ENCODE assay signal across 8 cellular contexts in the genomic region with DNA sequence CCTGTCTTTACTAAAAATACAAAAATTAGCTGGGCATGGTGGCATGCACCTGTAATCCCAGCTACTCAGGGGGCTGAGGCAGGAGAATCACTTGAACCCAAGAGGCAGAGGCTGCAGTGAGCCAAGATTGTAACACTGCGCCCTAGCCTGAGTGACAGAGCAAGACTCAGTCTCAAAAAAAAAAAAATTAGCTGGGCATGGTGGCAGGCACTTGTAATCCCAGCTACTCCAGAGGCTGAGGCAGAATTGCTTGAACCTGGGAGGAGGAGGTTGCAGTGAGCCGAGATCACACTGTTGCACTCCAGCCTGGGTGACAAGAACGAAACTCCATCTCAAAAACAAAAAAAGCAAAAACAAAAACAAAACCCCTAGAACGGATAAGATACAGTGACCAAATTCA. TPM values are rescaled to one million over a fixed set of nuclear protein-coding genes. Genes with fewer than 3 reads are reported as not detected.
DNase-seq lines count a peak whose midpoint lies in the region; ATAC-seq and TF ChIP-seq lines count a peak whose summit lies in the region.
"Not testable (repeated sequence)": the region's sequence is repeated elsewhere in the genome, so short reads cannot be mapped to it uniquely, and the experiment has no call there.

No MANE protein-coding gene starts in this region.

- not testable (repeated sequence) for H4K20me1 ChIP-seq in OCI-LY1 (ENCODE audit: insufficient read depth, low read length)

- peak overlapping the region; percentile 21; the same call in 1 of the 2 replicates for H3K9ac ChIP-seq in OCI-LY1 (ENCODE audit: low read length)

- ATAC-seq in activated CD8-positive, alpha-beta memory T cell treated with anti-CD3 and anti-CD28 coated beads, Interleukin-2, amount 10 ng/mL, durations not matched to agents 7 days and 5 days; effector memory CD8-positive, alpha-beta T cell (replicated peaks): not testable (repeated sequence)

- POLR2A ChIA-PET in CD8-positive, alpha-beta memory T cell (lab: Charles Lee) = interaction anchor here (0.7 kb wide), 1 partner anchor 8 kb away, joined by 3 read pairs; no protein-coding TSS in a partner anchor
- POLR2A ChIA-PET in HEK293T (lab: Yijun Ruan, JAX) = interaction anchor here (1.1 kb wide), 1 partner anchor 23 kb away, joined by 3 read pairs; the partner anchor contains the start of gene SEC23IP

- peak overlapping the region; percentile 86 for H3K4me2 ChIP-seq in OCI-LY1 (ENCODE audit: low read length)

- H3K27me3 Mint-ChIP-seq in CD8-positive, alpha-beta memory T cell; activated CD8-positive, alpha-beta memory T cell treated with anti-CD3 and anti-CD28 coated beads, Interleukin-2, amount 10 ng/mL, durations not matched to agents 7 days and 5 days; activated naive CD8-positive, alpha-beta T cell treated with anti-CD3 and anti-CD28 coated beads for 36 hours; effector memory CD8-positive, alpha-beta T cell; nephron (ENCODE audit: low read depth); type B pancreatic cell: not testable (repeated sequence)

- not testable (repeated sequence) for H3K27ac ChIP-seq in CD8-positive, alpha-beta memory T cell (ENCODE audit: low read depth, low read length); OCI-LY1 (ENCODE audit: low read depth, low read length, poor library complexity, severe bottlenecking)

- H3K9me3 Mint-ChIP-seq in CD8-positive, alpha-beta memory T cell; activated CD8-positive, alpha-beta memory T cell treated with anti-CD3 and anti-CD28 coated beads, Interleukin-2, amount 10 ng/mL, durations not matched to agents 7 days and 5 days (ENCODE audit: low read depth); activated naive CD8-positive, alpha-beta T cell treated with anti-CD3 and anti-CD28 coated beads for 36 hours; effector memory CD8-positive, alpha-beta T cell; nephron; type B pancreatic cell: not testable (repeated sequence)

- not testable (repeated sequence) for H3K9me3 ChIP-seq in CD8-positive, alpha-beta memory T cell (ENCODE audit: low read length); OCI-LY1 (ENCODE audit: low read length)

- not testable (repeated sequence) for H2AFZ ChIP-seq in OCI-LY1 (ENCODE audit: low read length)

- not testable (repeated sequence) for DNase-seq in CD8-positive, alpha-beta memory T cell; HEK293T (ENCODE audit: extremely low spot score); activated CD8-positive, alpha-beta memory T cell treated with anti-CD3 and anti-CD28 coated beads, Interleukin-2, amount 10 ng/mL, durations not matched to agents 7 days and 5 days; activated naive CD8-positive, alpha-beta T cell treated with anti-CD3 and anti-CD28 coated beads for 36 hours; effector memory CD8-positive, alpha-beta T cell; type B pancreatic cell (ENCODE audit: extremely low spot score, unreplicated experiment)

- peaks cover 74% of the 10 kb centered on the region for H3K79me2 ChIP-seq in OCI-LY1 (ENCODE audit: insufficient read depth, low read length)

- peak overlapping the region in 2 of 8 donors; percentile 2 to 14 for H3K27ac Mint-ChIP-seq in CD8-positive, alpha-beta memory T cell
- peak overlapping the region; percentile 21 for H3K27ac Mint-ChIP-seq in activated CD8-positive, alpha-beta memory T cell treated with anti-CD3 and anti-CD28 coated beads, Interleukin-2, amount 10 ng/mL, durations not matched to agents 7 days and 5 days
- H3K27ac Mint-ChIP-seq in activated naive CD8-positive, alpha-beta T cell treated with anti-CD3 and anti-CD28 coated beads for 36 hours = peak overlapping the region; percentile 31
- peak overlapping the region in 1 of 2 donors; percentile 7 for H3K27ac Mint-ChIP-seq in effector memory CD8-positive, alpha-beta T cell
- H3K27ac Mint-ChIP-seq in nephron = peak overlapping the region in 1 of 3 experiments; percentile 7
- H3K27ac Mint-ChIP-seq in type B pancreatic cell = not testable (repeated sequence)

- peaks cover 35% of the 10 kb centered on the region for H3K4me1 ChIP-seq in CD8-positive, alpha-beta memory T cell (ENCODE audit: insufficient read depth, low read length)
- peaks cover 53% of the 10 kb centered on the region for H3K4me1 ChIP-seq in OCI-LY1 (ENCODE audit: insufficient read depth, low read length, severe bottlenecking)

- H3K4me1 Mint-ChIP-seq in CD8-positive, alpha-beta memory T cell = peaks cover 52 to 74% (median 69%) of the 10 kb centered on the region in 3 donors
- H3K4me1 Mint-ChIP-seq in activated CD8-positive, alpha-beta memory T cell treated with anti-CD3 and anti-CD28 coated beads, Interleukin-2, amount 10 ng/mL, durations not matched to agents 7 days and 5 days = peaks cover 53% of the 10 kb centered on the region
- H3K4me1 Mint-ChIP-seq in activated naive CD8-positive, alpha-beta T cell treated with anti-CD3 and anti-CD28 coated beads for 36 hours = peaks cover 39% of the 10 kb centered on the region
- H3K4me1 Mint-ChIP-seq in effector memory CD8-positive, alpha-beta T cell (ENCODE audit: low read depth in 2 of 2) = peaks cover 31 to 53% of the 10 kb centered on the region in 2 donors
- H3K4me1 Mint-ChIP-seq in nephron = peaks cover 32% of the 10 kb centered on the region
- H3K4me1 Mint-ChIP-seq in type B pancreatic cell (ENCODE audit: unreplicated experiment) = peaks cover 28% of the 10 kb centered on the region

- H3K36me3 ChIP-seq in CD8-positive, alpha-beta memory T cell (ENCODE audit: insufficient read depth, low read length) = not testable (repeated sequence)
- peaks cover 19% of the 10 kb centered on the region for H3K36me3 ChIP-seq in OCI-LY1 (ENCODE audit: insufficient read depth, low read length)

- not testable (repeated sequence) for H3K4me3 ChIP-seq in CD8-positive, alpha-beta memory T cell (ENCODE audit: low read length)
- H3K4me3 ChIP-seq in OCI-LY1 (ENCODE audit: low read depth, low read length, poor library complexity, severe bottlenecking) = peak overlapping the region; percentile 77

- peaks cover 6 to 17% (median 9%) of the 10 kb centered on the region in 3 donors for H3K36me3 Mint-ChIP-seq in CD8-positive, alpha-beta memory T cell
- H3K36me3 Mint-ChIP-seq in activated CD8-positive, alpha-beta memory T cell treated with anti-CD3 and anti-CD28 coated beads, Interleukin-2, amount 10 ng/mL, durations not matched to agents 7 days and 5 days = peaks cover 29% of the 10 kb centered on the region
- peaks cover 35% of the 10 kb centered on the region for H3K36me3 Mint-ChIP-seq in activated naive CD8-positive, alpha-beta T cell treated with anti-CD3 and anti-CD28 coated beads for 36 hours
- peaks cover 22% of the 10 kb centered on the region for H3K36me3 Mint-ChIP-seq in effector memory CD8-positive, alpha-beta T cell (ENCODE audit: insufficient read depth)
- H3K36me3 Mint-ChIP-seq in nephron (ENCODE audit: low read depth) (peaks cover 18% of the 10 kb centered on the region), type B pancreatic cell (peaks cover 19% of the 10 kb centered on the region)

- not testable (repeated sequence) for H3K9me2 ChIP-seq in OCI-LY1 (ENCODE audit: low read depth, low read length)

- not testable (repeated sequence) for H3K27me3 ChIP-seq in CD8-positive, alpha-beta memory T cell (ENCODE audit: insufficient read depth, low read length, poor library complexity, severe bottlenecking); OCI-LY1 (ENCODE audit: insufficient read depth, low read length)

- CTCF ChIA-PET in CD8-positive, alpha-beta memory T cell (lab: Charles Lee) = interaction anchor here (1.5 kb wide), 2 partner anchors 9 to 183 kb away, joined by 4 read pairs; no protein-coding TSS in a partner anchor
- CTCF ChIA-PET in HEK293T (lab: Yijun Ruan, JAX) = interaction anchor here (1.2 kb wide), 1 partner anchor 10 kb away, joined by 5 read pairs; no protein-coding TSS in a partner anchor
- CTCF ChIA-PET in activated CD8-positive, alpha-beta memory T cell treated with anti-CD3 and anti-CD28 coated beads, Interleukin-2, amount 10 ng/mL, durations not matched to agents 7 days and 5 days (lab: Charles Lee) = interaction anchor here (1.0 kb wide), 1 partner anchor 10 kb away, joined by 4 read pairs; no protein-coding TSS in a partner anchor

- TF ChIP-seq CTCF in OCI-LY1 (IDR thresholded peaks at IDR 0.05; ENCODE audit: low read length); nephron (IDR thresholded peaks at IDR 0.05; ENCODE audit: unreplicated experiment in 3 of 3); type B pancreatic cell (conservative IDR thresholded peaks at IDR 0.05): not testable (repeated sequence)

- H3K4me3 Mint-ChIP-seq in CD8-positive, alpha-beta memory T cell = peak overlapping the region; percentile 21 to 92 (median 56)
- peak overlapping the region; percentile 39 for H3K4me3 Mint-ChIP-seq in activated CD8-positive, alpha-beta memory T cell treated with anti-CD3 and anti-CD28 coated beads, Interleukin-2, amount 10 ng/mL, durations not matched to agents 7 days and 5 days
- H3K4me3 Mint-ChIP-seq in activated naive CD8-positive, alpha-beta T cell treated with anti-CD3 and anti-CD28 coated beads for 36 hours = peak overlapping the region; percentile 47
- H3K4me3 Mint-ChIP-seq in effector memory CD8-positive, alpha-beta T cell = peak overlapping the region; percentile 55 to 78
- H3K4me3 Mint-ChIP-seq in nephron (peak overlapping the region; percentile 45 to 52 (median 51)), type B pancreatic cell (peak overlapping the region; percentile 60)

- not testable (repeated sequence) for H3F3A ChIP-seq in OCI-LY1 (ENCODE audit: insufficient read depth, low read length)

RNA-seq across cellular contexts. Expression of gene MCMBP, which starts 3.2 kb away (rescaled TPM):
- 100 to 1,000 TPM; 136 to 137 TPM for total RNA-seq in CD8-positive, alpha-beta memory T cell
- polyA plus RNA-seq in CD8-positive, alpha-beta memory T cell = 58.7 TPM
- 100 to 1,000 TPM in 1 of 2 experiments, 10 to 100 TPM in 1; 91.4 to 118 TPM for total RNA-seq in activated CD8-positive, alpha-beta memory T cell treated with anti-CD3 and anti-CD28 coated beads, Interleukin-2, amount 10 ng/mL, durations not matched to agents 7 days and 5 days
- total RNA-seq in activated naive CD8-positive, alpha-beta T cell treated with anti-CD3 and anti-CD28 coated beads for 36 hours = 100 to 1,000 TPM; 120 to 121 TPM
- 47.2 and 58.2 TPM in 2 replicates for total RNA-seq in type B pancreatic cell (ENCODE audit: low replicate concordance)

RNA-seq across cellular contexts. Expression of gene SEC23IP, which starts 23.1 kb away (rescaled TPM):
- 10 to 100 TPM; 74.0 to 79.0 TPM for total RNA-seq in CD8-positive, alpha-beta memory T cell
- 46.4 TPM for polyA plus RNA-seq in CD8-positive, alpha-beta memory T cell
- 10 to 100 TPM; 62.9 to 72.8 TPM for total RNA-seq in activated CD8-positive, alpha-beta memory T cell treated with anti-CD3 and anti-CD28 coated beads, Interleukin-2, amount 10 ng/mL, durations not matched to agents 7 days and 5 days
- total RNA-seq in activated naive CD8-positive, alpha-beta T cell treated with anti-CD3 and anti-CD28 coated beads for 36 hours = 10 to 100 TPM; 79.8 to 88.6 TPM
- total RNA-seq in type B pancreatic cell (ENCODE audit: low replicate concordance) = 69.1 and 72.9 TPM in 2 replicates
